In the genomic region with DNA sequence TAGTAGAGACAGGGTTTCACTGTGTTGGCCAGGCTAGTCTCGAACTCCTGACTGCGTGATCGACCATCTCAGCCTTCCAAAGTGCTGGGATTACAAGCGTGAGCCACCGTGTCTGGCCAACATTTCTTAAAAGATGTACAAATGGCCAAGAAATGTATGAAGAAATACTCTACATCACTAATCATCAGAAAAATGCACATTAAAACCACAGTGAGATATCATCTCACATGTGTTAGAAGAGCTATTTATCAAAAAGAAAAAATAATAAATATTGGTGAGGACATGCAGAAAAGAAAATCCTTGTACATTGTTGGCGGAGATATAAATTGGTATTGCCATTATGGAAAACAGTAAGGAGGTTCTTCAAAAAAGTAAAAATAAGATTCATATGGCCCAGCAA, we compare ENCODE assay signal across 33 cellular contexts. TPM values are rescaled to one million over a fixed set of nuclear protein-coding genes. Genes with fewer than 3 reads are reported as not detected.
"Had no signal": no experiment of that assay in that cellular context is flagged by ENCODE, and none has a peak within 500 bp of the region (broad histone marks: within the 10 kb centered on the region; RNA-seq: fewer than 3 reads in every experiment).

No MANE protein-coding gene starts in this region.

- H3K36me3 ChIP-seq: cardiac muscle cell, WERI-Rb-1 had no signal

- H3K4me3 ChIP-seq: cardiac muscle cell had no signal

- ATAC-seq: activated CD4-positive, alpha-beta T cell treated with anti-CD3 and anti-CD28 coated beads for 36 hours; activated CD4-positive, CD25-positive, alpha-beta regulatory T cell treated with anti-CD3 and anti-CD28 coated beads, Interleukin-2, amount 50 U/mL, for 24 hours; activated CD8-positive, alpha-beta memory T cell treated with anti-CD3 and anti-CD28 coated beads, Interleukin-2, amount 10 ng/mL, durations not matched to agents 7 days and 5 days; activated CD8-positive, alpha-beta T cell treated with anti-CD3 and anti-CD28 coated beads, Interleukin-2, amount 10 ng/mL, durations not matched to agents 7 days and 5 days; activated naive CD8-positive, alpha-beta T cell treated with anti-CD3 and anti-CD28 coated beads, Interleukin-2, amount 50 U/mL, for 24 hours; WTC11 had no signal

- H3K27ac ChIP-seq: cardiac muscle cell, WERI-Rb-1 had no signal

- H3K27me3 ChIP-seq: cardiac muscle cell had no signal

- DNase-seq: activated CD4-positive, alpha-beta memory T cell treated with anti-CD3 and anti-CD28 coated beads, Interleukin-2, amount 10 ng/mL, durations not matched to agents 7 days and 5 days; activated CD4-positive, alpha-beta T cell treated with anti-CD3 and anti-CD28 coated beads for 1 hour; activated CD4-positive, alpha-beta T cell treated with anti-CD3 and anti-CD28 coated beads for 36 hours; activated CD4-positive, alpha-beta T cell treated with anti-CD3 and anti-CD28 coated beads for 48 hours; activated CD4-positive, alpha-beta T cell treated with anti-CD3 and anti-CD28 coated beads, Interleukin-2, amount 10 ng/mL, durations not matched to agents 7 days and 5 days; activated CD4-positive, alpha-beta T cell treated with anti-CD3 and anti-CD28 coated beads, Interleukin-2, amount 50 U/mL, for 48 hours; activated CD4-positive, CD25-positive, alpha-beta regulatory T cell; activated CD8-positive, alpha-beta memory T cell treated with anti-CD3 and anti-CD28 coated beads for 24 hours; activated CD8-positive, alpha-beta memory T cell treated with anti-CD3 and anti-CD28 coated beads, Interleukin-2, amount 10 ng/mL, durations not matched to agents 7 days and 5 days; activated CD8-positive, alpha-beta memory T cell treated with anti-CD3 and anti-CD28 coated beads, Interleukin-2, amount 50 U/mL, for 48 hours; activated CD8-positive, alpha-beta T cell treated with anti-CD3 and anti-CD28 coated beads, Interleukin-2, amount 10 ng/mL, durations not matched to agents 7 days and 5 days; activated effector memory CD4-positive, alpha-beta T cell treated with Interleukin-2 at 50 U/mL for 16 hours; activated gamma-delta T cell; activated naive CD4-positive, alpha-beta T cell treated with anti-CD3 and anti-CD28 coated beads, Interleukin-2, amount 10 ng/mL, durations not matched to agents 7 days and 5 days; activated naive CD4-positive, alpha-beta T cell treated with Interleukin-2 at 50 U/mL for 16 hours; activated naive CD8-positive, alpha-beta T cell treated with anti-CD3 and anti-CD28 coated beads, Interleukin-2, amount 10 ng/mL, durations not matched to agents 7 days and 5 days; activated naive CD8-positive, alpha-beta T cell treated with anti-CD3 and anti-CD28 coated beads, Interleukin-2, amount 50 U/mL, for 24 hours; activated T-cell treated with anti-CD3 and anti-CD28 coated beads, Interleukin-2, amount 50 U/mL, for 24 hours; activated T-cell treated with anti-CD3 and anti-CD28 coated beads, Interleukin-2, amount 50 U/mL, for 48 hours; amniotic stem cell; aorta; caudate nucleus; cerebellar nuclear complex; T-helper 1 cell; T-helper 2 cell; T-helper 9 cell; WERI-Rb-1 had no signal

RNA-seq across cellular contexts. Expression of a gene that starts 33.6 kb away (rescaled TPM):
- total RNA-seq: activated CD4-positive, alpha-beta memory T cell treated with anti-CD3 and anti-CD28 coated beads, Interleukin-2, amount 10 ng/mL, durations not matched to agents 7 days and 5 days; activated CD4-positive, alpha-beta T cell treated with anti-CD3 and anti-CD28 coated beads for 36 hours; activated CD4-positive, alpha-beta T cell treated with anti-CD3 and anti-CD28 coated beads, Interleukin-2, amount 10 ng/mL, durations not matched to agents 7 days and 5 days; activated CD8-positive, alpha-beta memory T cell treated with anti-CD3 and anti-CD28 coated beads, Interleukin-2, amount 10 ng/mL, durations not matched to agents 7 days and 5 days; activated CD8-positive, alpha-beta T cell treated with anti-CD3 and anti-CD28 coated beads, Interleukin-2, amount 10 ng/mL, durations not matched to agents 7 days and 5 days; activated naive CD8-positive, alpha-beta T cell treated with anti-CD3 and anti-CD28 coated beads, Interleukin-2, amount 10 ng/mL, durations not matched to agents 7 days and 5 days; activated T-helper 2 cell treated with anti-CD3 and anti-CD28 coated beads, Interferon-gamma antibody, Interleukin-2, Interleukin-4, amounts not matched to agents 10 μg/mL and 5 μg/mL and 100 μg/mL, durations not matched to agents 14 hours and 24 hours and 36 hours; bronchial epithelial cell; chondrocyte; WTC11 had no signal
- polyA plus RNA-seq: aorta, cardiac muscle cell had no signal
